12 cellular contexts compared by ENCODE assay signal in the genomic region with DNA sequence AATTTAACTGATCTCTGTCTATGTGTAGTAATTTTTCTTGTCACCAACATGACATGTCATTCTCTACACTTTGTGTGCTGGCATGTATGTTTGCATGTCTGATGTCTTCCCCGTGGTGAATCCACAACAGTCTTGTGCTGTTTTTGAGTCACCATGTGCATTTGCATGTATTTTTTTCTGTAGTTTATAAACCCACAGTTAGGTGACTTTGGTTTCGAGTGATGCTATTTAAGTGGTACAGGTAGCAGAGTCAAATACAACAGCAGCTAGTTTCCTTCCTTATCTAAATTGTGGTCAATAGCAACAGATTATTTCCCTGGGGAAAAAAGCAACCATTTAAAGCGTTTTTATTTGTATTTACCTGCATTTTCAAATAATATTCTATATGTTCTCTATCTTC.
A peak's percentile ranks its signal among the peaks of the same experiment; 100 is the strongest.
DNase-seq lines count a peak whose midpoint lies in the region; ATAC-seq and TF ChIP-seq lines count a peak whose summit lies in the region.
"Had no signal": no experiment of that assay in that cellular context is flagged by ENCODE, and none has a peak within 500 bp of the region (broad histone marks: within the 10 kb centered on the region; RNA-seq: fewer than 3 reads in every experiment).

No MANE protein-coding gene starts in this region.

- H3K4me1 Mint-ChIP-seq in activated B cell treated with CpG ODN at 0.5 μM for 24 hours = peaks cover 12% of the 10 kb centered on the region
- peaks cover 7% of the 10 kb centered on the region for H3K4me1 Mint-ChIP-seq in activated naive CD4-positive, alpha-beta T cell treated with anti-CD3 and anti-CD28 coated beads for 36 hours (ENCODE audit: low read depth)

- CTCF ChIA-PET in activated B cell treated with CpG ODN at 0.5 μM for 24 hours (lab: Charles Lee) = no interaction called here
- CTCF ChIA-PET in activated naive CD4-positive, alpha-beta T cell treated with anti-CD3 and anti-CD28 coated beads for 36 hours (lab: Charles Lee) = no interaction called here

- peaks cover 21% of the 10 kb centered on the region for H3K36me3 Mint-ChIP-seq in activated B cell treated with CpG ODN at 0.5 μM for 24 hours (ENCODE audit: low read depth)
- H3K36me3 Mint-ChIP-seq in activated naive CD4-positive, alpha-beta T cell treated with anti-CD3 and anti-CD28 coated beads for 36 hours (ENCODE audit: low read depth) = peaks cover 13% of the 10 kb centered on the region

- ATAC-seq in GM18873 (IDR thresholded peaks at IDR 0.05; ENCODE audit: low FRiP score, unreplicated experiment) = peak; percentile 94
- peak; percentile 94 for ATAC-seq in GM21528 (IDR thresholded peaks at IDR 0.05; ENCODE audit: low FRiP score, unreplicated experiment)
- ATAC-seq in HG03045 (IDR thresholded peaks at IDR 0.05; ENCODE audit: unreplicated experiment) = peak; percentile 93
- ATAC-seq in activated B cell treated with CpG ODN at 0.5 μM for 24 hours (ENCODE audit: low read depth) = peak; percentile 14
- ATAC-seq: left lobe of liver had no signal

- H3K27ac Mint-ChIP-seq in activated B cell treated with CpG ODN at 0.5 μM for 24 hours = no peak overlapping the region
- H3K27ac Mint-ChIP-seq in activated naive CD4-positive, alpha-beta T cell treated with anti-CD3 and anti-CD28 coated beads for 36 hours = no peak overlapping the region
- H3K27ac Mint-ChIP-seq: stimulated activated naive CD8-positive, alpha-beta T cell treated with anti-CD3 and anti-CD28 coated beads, Interleukin-15, Interleukin-2, amounts not matched to agents 100 ng/mL and 50 ng/mL, for 24 hours had no signal

- intact Hi-C loops in activated B cell treated with CpG ODN at 0.5 μM for 24 hours (cut with micrococcal nuclease) = no loop called here
- intact Hi-C loops in activated naive CD4-positive, alpha-beta T cell treated with anti-CD3 and anti-CD28 coated beads for 36 hours (cut with micrococcal nuclease) = loop anchor here (5.0 kb wide), 1 partner anchor 116 kb away; the partner anchor contains the start of gene SLC44A1

- POLR2A ChIA-PET in activated B cell treated with CpG ODN at 0.5 μM for 24 hours (lab: Charles Lee) = no interaction called here

- H3K27me3 Mint-ChIP-seq in activated B cell treated with CpG ODN at 0.5 μM for 24 hours = no peaks in the 10 kb centered on the region
- no peaks in the 10 kb centered on the region for H3K27me3 Mint-ChIP-seq in activated naive CD4-positive, alpha-beta T cell treated with anti-CD3 and anti-CD28 coated beads for 36 hours (ENCODE audit: low read depth)

- DNase-seq in activated B cell treated with CpG ODN at 0.5 μM for 24 hours (no peak), cortex of kidney (lab: John Stamatoyannopoulos, UW) (no peak), NCI-H1436 (lab: John Stamatoyannopoulos, UW) (no peak)
- no peak for DNase-seq in activated T-cell treated with anti-CD3 and anti-CD28 coated beads, Interleukin-2, amount 50 U/mL, for 48 hours
- no peak for DNase-seq in activated naive CD4-positive, alpha-beta T cell treated with anti-CD3 and anti-CD28 coated beads for 36 hours
- DNase-seq: nucleus accumbens, Peyer's patch had no signal

- no peaks in the 10 kb centered on the region for H3K9me3 Mint-ChIP-seq in activated B cell treated with CpG ODN at 0.5 μM for 24 hours
- no peaks in the 10 kb centered on the region for H3K9me3 Mint-ChIP-seq in activated naive CD4-positive, alpha-beta T cell treated with anti-CD3 and anti-CD28 coated beads for 36 hours
- H3K9me3 Mint-ChIP-seq: stimulated activated naive CD8-positive, alpha-beta T cell treated with anti-CD3 and anti-CD28 coated beads, Interleukin-15, Interleukin-2, amounts not matched to agents 100 ng/mL and 50 ng/mL, for 24 hours had no signal

- no peak for TF ChIP-seq CTCF in activated B cell treated with CpG ODN at 0.5 μM for 24 hours (IDR thresholded peaks at IDR 0.05)

- no peak overlapping the region for H3K4me3 Mint-ChIP-seq in activated B cell treated with CpG ODN at 0.5 μM for 24 hours
- no peak overlapping the region for H3K4me3 Mint-ChIP-seq in activated naive CD4-positive, alpha-beta T cell treated with anti-CD3 and anti-CD28 coated beads for 36 hours
- H3K4me3 Mint-ChIP-seq: stimulated activated naive CD8-positive, alpha-beta T cell treated with anti-CD3 and anti-CD28 coated beads, Interleukin-15, Interleukin-2, amounts not matched to agents 100 ng/mL and 50 ng/mL, for 24 hours had no signal

Comparison
In these comparisons a context has a peak if more than half of its experiments do, and no peak if none do; other contexts are left out.
1. ATAC-seq: peak in every context shown above with its lines; median percentile 94 in GM18873; 94 in GM21528; 93 in HG03045; 14 in activated B cell treated with CpG ODN at 0.5 μM for 24 hours.